ENCODE assay signal across 8 cellular contexts in the genomic region with DNA sequence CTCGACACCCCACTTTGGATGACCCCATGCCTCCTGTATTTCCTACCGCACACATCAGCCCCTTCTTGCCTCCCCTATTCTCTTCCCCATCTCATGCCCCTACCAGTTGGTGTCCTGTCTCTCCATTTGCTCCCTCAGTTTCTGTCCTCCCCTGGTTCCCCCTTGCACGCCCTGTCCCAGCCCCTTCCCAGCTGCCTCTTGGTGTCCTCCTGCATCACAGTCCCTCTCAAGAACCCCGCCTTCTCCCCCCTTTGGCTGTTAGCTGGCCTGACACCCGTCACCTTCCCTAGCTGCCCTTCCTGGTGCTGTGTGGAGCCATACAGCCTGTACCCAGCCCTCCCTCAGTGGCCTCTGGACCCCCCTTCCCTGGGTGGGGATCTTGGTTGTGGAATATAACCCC.
DNase-seq lines count a peak whose midpoint lies in the region; ATAC-seq lines count a peak whose summit lies in the region.

No MANE protein-coding gene starts in this region.

- no peaks in the 10 kb centered on the region for H3K9me3 ChIP-seq in adipocyte (ENCODE audit: control insufficient read depth, low read length)

- H3K4me3 Mint-ChIP-seq in stimulated activated naive CD8-positive, alpha-beta T cell treated with anti-CD3 and anti-CD28 coated beads, Interleukin-15, amount 100 ng/mL, for 72 hours, result peak overlapping the region; percentile 70 to 73

- no peaks in the 10 kb centered on the region for H3K36me3 ChIP-seq in adipocyte (ENCODE audit: control insufficient read depth, insufficient read depth, low read length, severe bottlenecking)

- peak overlapping the region in 1 of 2 donors; percentile 4 for H3K27ac Mint-ChIP-seq in stimulated activated naive CD8-positive, alpha-beta T cell treated with anti-CD3 and anti-CD28 coated beads, Interleukin-15, amount 100 ng/mL, for 72 hours

- peaks cover 9% of the 10 kb centered on the region for H3K4me1 Mint-ChIP-seq in stimulated activated naive CD8-positive, alpha-beta T cell treated with anti-CD3 and anti-CD28 coated beads, Interleukin-15, amount 100 ng/mL, for 72 hours

- peak; percentile 48 for DNase-seq in NCI-H1092 treated with DMSO at 0.1 percent for 48 hours (lab: John Stamatoyannopoulos, UW)
- DNase-seq in NCI-H1092 (lab: John Stamatoyannopoulos, UW), result no peak
- no peak for DNase-seq in adipocyte (ENCODE audit: low read depth)
- DNase-seq in islet precursor cell, result peak; percentile 49
- DNase-seq in stimulated activated naive CD8-positive, alpha-beta T cell treated with anti-CD3 and anti-CD28 coated beads, Interleukin-15, amount 100 ng/mL, for 72 hours, result no peak
- no peak for DNase-seq in NCI-H2196 treated with DMSO at 0.1 percent for 48 hours (lab: John Stamatoyannopoulos, UW; ENCODE audit: unreplicated experiment)
- DNase-seq in activated CD8-positive, alpha-beta memory T cell treated with anti-CD3 and anti-CD28 coated beads, Interleukin-2, amount 50 U/mL, for 48 hours, result no peak

- H3K9me3 Mint-ChIP-seq in stimulated activated naive CD8-positive, alpha-beta T cell treated with anti-CD3 and anti-CD28 coated beads, Interleukin-15, amount 100 ng/mL, for 72 hours, result no peaks in the 10 kb centered on the region

- peaks cover 66% of the 10 kb centered on the region for H3K27me3 Mint-ChIP-seq in stimulated activated naive CD8-positive, alpha-beta T cell treated with anti-CD3 and anti-CD28 coated beads, Interleukin-15, amount 100 ng/mL, for 72 hours

- H3K9ac ChIP-seq in adipocyte (ENCODE audit: low read length), result peak overlapping the region; percentile 80

- H3K27me3 ChIP-seq in adipocyte (replicated peaks; ENCODE audit: control insufficient read depth, insufficient read depth, low read length), result peaks cover 17% of the 10 kb centered on the region

- ATAC-seq in stimulated activated naive CD8-positive, alpha-beta T cell treated with anti-CD3 and anti-CD28 coated beads, Interleukin-15, amount 100 ng/mL, for 72 hours, result no peak
- no peak for ATAC-seq in GM21786 (IDR thresholded peaks at IDR 0.05; ENCODE audit: unreplicated experiment)

- peak overlapping the region; percentile 82 for H3K4me3 ChIP-seq in adipocyte (ENCODE audit: low read length)

- peaks cover 22% of the 10 kb centered on the region for H3K4me1 ChIP-seq in adipocyte (ENCODE audit: control insufficient read depth, insufficient read depth, low read length)

Comparison
In these comparisons a context has a peak if more than half of its experiments do, and no peak if none do; other contexts are left out.
1. DNase-seq: peak in NCI-H1092 treated with DMSO at 0.1 percent for 48 hours (single experiment) and islet precursor cell (single experiment); none in NCI-H1092 (single experiment), adipocyte (single experiment), stimulated activated naive CD8-positive, alpha-beta T cell treated with anti-CD3 and anti-CD28 coated beads, Interleukin-15, amount 100 ng/mL, for 72 hours (0 of 2), NCI-H2196 treated with DMSO at 0.1 percent for 48 hours (single experiment) and activated CD8-positive, alpha-beta memory T cell treated with anti-CD3 and anti-CD28 coated beads, Interleukin-2, amount 50 U/mL, for 48 hours (single experiment).